8 cellular contexts compared by ENCODE assay signal in the genomic region with DNA sequence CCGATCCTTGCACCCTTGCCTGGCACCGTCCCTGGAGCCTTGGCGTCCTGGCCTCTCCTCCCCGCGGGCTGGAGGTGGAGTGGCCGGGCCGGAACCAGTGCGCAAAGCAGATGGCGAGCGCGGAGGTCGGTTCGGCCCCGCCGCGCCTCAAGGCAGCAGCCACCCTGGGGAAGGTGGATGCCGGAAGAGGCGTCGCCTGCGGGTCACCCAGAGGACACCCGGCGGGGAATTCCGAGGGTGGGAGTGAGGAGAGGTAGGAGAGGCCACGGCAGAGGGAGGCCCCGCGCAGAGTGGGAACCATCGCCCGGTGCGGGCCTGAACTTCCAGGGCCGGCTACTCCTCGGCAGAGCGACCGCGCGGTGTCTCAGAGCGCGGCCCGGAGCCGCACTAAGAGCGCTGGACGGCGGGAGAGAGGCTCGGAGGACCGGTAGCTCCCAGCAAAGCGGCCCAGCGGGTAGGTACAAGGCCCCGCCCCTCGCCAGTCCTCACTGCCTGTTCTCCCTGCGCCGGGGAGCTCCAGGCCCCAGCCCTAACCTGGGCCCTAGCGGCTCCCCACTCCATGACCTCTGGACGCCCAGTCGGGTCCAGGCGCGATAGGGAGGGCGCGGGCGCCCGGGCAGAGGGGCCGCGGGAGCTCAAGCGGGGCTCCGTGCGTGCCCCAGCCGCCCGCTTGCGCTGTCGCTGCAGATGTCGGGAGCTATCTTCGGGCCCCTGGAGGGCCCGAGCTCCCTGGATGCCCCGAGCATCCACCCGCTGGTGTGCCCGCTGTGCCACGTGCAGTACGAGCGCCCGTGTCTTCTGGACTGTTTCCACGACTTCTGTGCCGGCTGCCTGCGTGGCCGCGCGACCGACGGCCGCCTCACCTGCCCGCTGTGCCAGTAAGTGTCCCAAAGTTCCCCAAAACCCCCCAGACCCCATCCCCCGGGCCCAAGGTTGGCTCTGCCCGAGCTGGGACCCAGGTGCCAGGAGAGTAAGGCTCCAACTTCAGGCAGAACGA. TPM values are rescaled to one million over a fixed set of nuclear protein-coding genes. Genes with fewer than 3 reads are reported as not detected.
A peak's percentile ranks its signal among the peaks of the same experiment; 100 is the strongest.
DNase-seq lines count a peak whose midpoint lies in the region; ATAC-seq and TF ChIP-seq lines count a peak whose summit lies in the region.

A gene with protein sequence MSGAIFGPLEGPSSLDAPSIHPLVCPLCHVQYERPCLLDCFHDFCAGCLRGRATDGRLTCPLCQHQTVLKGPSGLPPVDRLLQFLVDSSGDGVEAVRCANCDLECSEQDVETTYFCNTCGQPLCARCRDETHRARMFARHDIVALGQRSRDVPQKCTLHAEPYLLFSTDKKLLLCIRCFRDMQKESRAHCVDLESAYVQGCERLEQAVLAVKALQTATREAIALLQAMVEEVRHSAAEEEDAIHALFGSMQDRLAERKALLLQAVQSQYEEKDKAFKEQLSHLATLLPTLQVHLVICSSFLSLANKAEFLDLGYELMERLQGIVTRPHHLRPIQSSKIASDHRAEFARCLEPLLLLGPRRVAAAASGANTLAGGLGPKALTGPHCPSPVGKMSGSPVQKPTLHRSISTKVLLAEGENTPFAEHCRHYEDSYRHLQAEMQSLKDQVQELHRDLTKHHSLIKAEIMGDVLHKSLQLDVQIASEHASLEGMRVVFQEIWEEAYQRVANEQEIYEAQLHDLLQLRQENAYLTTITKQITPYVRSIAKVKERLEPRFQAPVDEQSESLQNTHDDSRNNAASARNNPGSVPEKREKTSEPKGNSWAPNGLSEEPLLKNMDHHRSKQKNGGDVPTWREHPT (plus strand): TSS at position 271 of the 997 bp plus-strand sequence. CDS start 417 bp downstream, at position 688.

- H3K4me3 ChIP-seq in GM06990 (replicated peaks; ENCODE audit: low read depth, low read length) = peak within 1 kb of the TSS; percentile 87
- peak within 1 kb of the TSS; percentile 79 for H3K4me3 ChIP-seq in PC-3 (ENCODE audit: low read length)
- H3K4me3 ChIP-seq in heart right ventricle = peak within 1 kb of the TSS; percentile 60 to 76 (median 68)
- H3K4me3 ChIP-seq in retinal pigment epithelial cell (ENCODE audit: low read length) = peak within 1 kb of the TSS; percentile 66

- H3K4me1 ChIP-seq in PC-3 (ENCODE audit: insufficient read depth, low read length) (peaks cover 14% of the 10 kb centered on the region; the same call in 1 of the 2 replicates), heart right ventricle (peaks cover 20 to 68% (median 48%) of the 10 kb centered on the region in 9 donors)

- H3K27ac ChIP-seq in PC-3 (ENCODE audit: low read length) (peak within 1 kb of the TSS; percentile 81), heart right ventricle (peak within 1 kb of the TSS; percentile 89 to 99 (median 95))

- no peaks in the 10 kb centered on the region for H3K36me3 Mint-ChIP-seq in activated naive CD4-positive, alpha-beta T cell treated with anti-CD3 and anti-CD28 coated beads, Interleukin-2, amount 50 U/mL, for 24 hours

- H3K36me3 ChIP-seq in GM06990 (ENCODE audit: control insufficient read depth, insufficient read depth, low read length) = peaks cover 5% of the 10 kb centered on the region
- peaks cover 18% of the 10 kb centered on the region for H3K36me3 ChIP-seq in PC-3 (ENCODE audit: low read depth, low read length)
- H3K36me3 ChIP-seq in heart right ventricle = peaks cover 0 to 20% (median 0%) of the 10 kb centered on the region in 9 donors

- POLR2A ChIA-PET in PC-3 (lab: Charles Lee; ENCODE audit: unreplicated experiment) = interaction anchor here (0.5 to 1.1 kb wide), 4 partner anchors 14 to 248 kb away, joined by 3 to 7 read pairs (median 3); no protein-coding TSS in a partner anchor

- no peak within 1 kb of the TSS for H3K27ac Mint-ChIP-seq in activated naive CD4-positive, alpha-beta T cell treated with anti-CD3 and anti-CD28 coated beads, Interleukin-2, amount 50 U/mL, for 24 hours

- CTCF ChIA-PET in PC-3 (lab: Charles Lee) = interaction anchor here (0.5 to 1.1 kb wide), 5 partner anchors 14 to 138 kb away, joined by 3 to 7 read pairs (median 4); no protein-coding TSS in a partner anchor

- peak within 1 kb of the TSS; percentile 80 for H3K4me3 Mint-ChIP-seq in activated naive CD4-positive, alpha-beta T cell treated with anti-CD3 and anti-CD28 coated beads, Interleukin-2, amount 50 U/mL, for 24 hours

- no peaks in the 10 kb centered on the region for H3K9me2 ChIP-seq in PC-3 (replicated peaks; ENCODE audit: low read length)

- peaks cover 34% of the 10 kb centered on the region for H3K79me2 ChIP-seq in PC-3 (ENCODE audit: low read length)

- H3K9ac ChIP-seq in PC-3 (ENCODE audit: low read length) = peak within 1 kb of the TSS; percentile 89

- H3K9me3 ChIP-seq in PC-3 (ENCODE audit: low read length) (no peaks in the 10 kb centered on the region), heart right ventricle (no peaks in the 10 kb centered on the region)

- H3K4me1 Mint-ChIP-seq in activated naive CD4-positive, alpha-beta T cell treated with anti-CD3 and anti-CD28 coated beads, Interleukin-2, amount 50 U/mL, for 24 hours = peaks cover 4% of the 10 kb centered on the region

- ATAC-seq in PC-3 = peak; percentile 69
- peak; percentile 59 to 82 (median 72) for ATAC-seq in heart right ventricle

- H4K20me1 ChIP-seq in PC-3 (ENCODE audit: low read length) = no peaks in the 10 kb centered on the region

- no peaks in the 10 kb centered on the region for H3K9me3 Mint-ChIP-seq in activated naive CD4-positive, alpha-beta T cell treated with anti-CD3 and anti-CD28 coated beads, Interleukin-2, amount 50 U/mL, for 24 hours

- DNase-seq in GM06990 (ENCODE audit: extremely low read depth, insufficient read length) (peak; percentile 85), HCEC 1CT (peak; percentile 23), PC-3 (peak; percentile 95), heart right ventricle (peak; percentile 74 to 75), retinal pigment epithelial cell (ENCODE audit: low read depth) (peak; percentile 44), globus pallidus (ENCODE audit: low spot score) (no peak), NCI-H2227 (lab: John Stamatoyannopoulos, UW; ENCODE audit: unreplicated experiment) (no peak)

- BruUV-seq in PC-3 (replicated peaks; lab: Mats Ljungman, UMichigan) = no TSS peak

- H3F3A ChIP-seq in PC-3 (ENCODE audit: low read length, unreplicated experiment) = no peaks in the 10 kb centered on the region

- intact Hi-C loops in PC-3 (cut with micrococcal nuclease) = loop anchor here (1.0 to 5.0 kb wide), 3 partner anchors 28 to 96 kb away; no protein-coding TSS in a partner anchor
- intact Hi-C loops in heart right ventricle (cut with DNase I) = loop anchor here in 5 of 10 donors (5.0 to 10.0 kb wide), 3 partner anchors 36 to 214 kb away; a partner anchor contains a TSS

- TF ChIP-seq CTCF in GM06990 (IDR thresholded peaks at IDR 0.05; ENCODE audit: insufficient read depth, low read length, poor library complexity, severe bottlenecking) = no peak
- TF ChIP-seq CTCF in PC-3 (conservative IDR thresholded peaks at IDR 0.05; ENCODE audit: low read depth, low read length) = no peak
- no peak for TF ChIP-seq CTCF in heart right ventricle (IDR thresholded peaks at IDR 0.05)
- peak; percentile 1 for TF ChIP-seq CTCF in retinal pigment epithelial cell (conservative IDR thresholded peaks at IDR 0.05; ENCODE audit: low read depth, low read length)

- peak within 1 kb of the TSS; percentile 89 for H3K4me2 ChIP-seq in PC-3 (ENCODE audit: low read length)

- peak within 1 kb of the TSS; percentile 81 for H2AFZ ChIP-seq in PC-3 (ENCODE audit: low read length)

- H3K27me3 ChIP-seq in GM06990 (replicated peaks; ENCODE audit: control insufficient read depth, insufficient read depth, low read length) (no peaks in the 10 kb centered on the region), PC-3 (ENCODE audit: low read length) (no peaks in the 10 kb centered on the region), heart right ventricle (peaks cover 0 to 44% (median 0%) of the 10 kb centered on the region in 7 donors)

- peaks cover 15% of the 10 kb centered on the region for H3K27me3 Mint-ChIP-seq in activated naive CD4-positive, alpha-beta T cell treated with anti-CD3 and anti-CD28 coated beads, Interleukin-2, amount 50 U/mL, for 24 hours

- 5 to 10% methylated on average over 85 to 91 of the region's 91 CpGs for WGBS in heart right ventricle, 2 donors

RNA-seq across cellular contexts. Expression of the gene that starts here (rescaled TPM):
- total RNA-seq in PC-3 (2014; rRNA removed) (95.4 and 128 TPM in 2 replicates), heart right ventricle (100 to 1,000 TPM in 1 of 10 donors, 10 to 100 TPM in 9; 30.6 to 101 (median 67.4) TPM)
- polyA plus RNA-seq in heart right ventricle = 100 to 1,000 TPM in 1 of 2 donors, 10 to 100 TPM in 1; 16.2 to 183 TPM

Comparison
In these comparisons a context has a peak if more than half of its experiments do, and no peak if none do; other contexts are left out.
1. DNase-seq: peak in GM06990 (single experiment), HCEC 1CT (single experiment), PC-3 (single experiment), heart right ventricle (2 of 2) and retinal pigment epithelial cell (single experiment); none in globus pallidus (single experiment) and NCI-H2227 (single experiment).
2. Peak in every context shown above with its lines, with median percentiles within 50 percentile points of each other: H3K4me3 ChIP-seq.